ENCODE assay signal across 22 cellular contexts in genomic region chr1:42179275-42179674, GRCh38. TPM values are rescaled to one million over a fixed set of nuclear protein-coding genes. Genes with fewer than 3 reads are reported as not detected.
DNase-seq lines count a peak whose midpoint lies in the region; ATAC-seq and TF ChIP-seq lines count a peak whose summit lies in the region.
"Had no signal": no experiment of that assay in that cellular context is flagged by ENCODE, and none has a peak within 500 bp of the region (broad histone marks: within the 10 kb centered on the region; RNA-seq: fewer than 3 reads in every experiment).

No MANE protein-coding gene starts in this region.

- ATAC-seq in left lobe of liver = peak; percentile 67
- ATAC-seq in HG03521 (IDR thresholded peaks at IDR 0.05; ENCODE audit: unreplicated experiment) = no peak
- ATAC-seq in HG03432 (IDR thresholded peaks at IDR 0.05; ENCODE audit: unreplicated experiment) = no peak
- ATAC-seq in HG03025 (IDR thresholded peaks at IDR 0.05; ENCODE audit: low FRiP score, unreplicated experiment) = no peak
- ATAC-seq: PC-3 had no signal

- TF ChIP-seq CTCF in HEK293 (tag by site-specific recombination; IDR thresholded peaks at IDR 0.05) = no peak

- DNase-seq in AG08396 (ENCODE audit: low spot score) (peak; percentile 40), astrocyte of the hippocampus (ENCODE audit: low read depth, low spot score) (peak; percentile 87), left lobe of liver (ENCODE audit: low spot score) (no peak), CD1c-positive myeloid dendritic cell (ENCODE audit: extremely low spot score) (no peak)
- DNase-seq: C1 segment of cervical spinal cord; central memory CD4-positive, alpha-beta T cell; GOT3; head of caudate nucleus; islet precursor cell; KG1; NCI-H1436 treated with DMSO at 0.1 percent for 48 hours; NCI-H510A treated with DMSO at 0.1 percent for 48 hours; PC-3; stimulated activated CD4-positive, alpha-beta T cell treated with anti-CD3 and anti-CD28 coated beads, Interleukin-4, amount 100 ng/mL, for 4 hours had no signal

- POLR2A ChIA-PET in HEK293 (lab: Yijun Ruan, JAX) = no interaction called here

- CTCF ChIA-PET in HEK293 (lab: Yijun Ruan, JAX) = no interaction called here

- H3K4me3 ChIP-seq in HEK293 (ENCODE audit: low read depth, low read length) = no peak overlapping the region
- H3K4me3 ChIP-seq: SK-N-MC had no signal

- peaks cover 0 to 15% of the 10 kb centered on the region in 2 experiments; a peak in 1 of 3 replicates for H3K36me3 ChIP-seq in HEK293 (ENCODE audit: control insufficient read depth in 2 of 2, insufficient read depth in 1 of 2, low read length in 2 of 2)

- H3K4me1 ChIP-seq in HEK293 (ENCODE audit: control insufficient read depth, insufficient read depth, low read length) = peaks cover 18% of the 10 kb centered on the region

- H3K9me3 ChIP-seq in HEK293 (ENCODE audit: control insufficient read depth, insufficient read depth, low read depth, low read length) = no peaks in the 10 kb centered on the region
- H3K9me3 ChIP-seq: neutrophil had no signal

- H3K27ac ChIP-seq in HEK293 (ENCODE audit: extremely low read depth, low read depth, low read length) = no peak overlapping the region
- H3K27ac ChIP-seq: neutrophil, SK-N-MC had no signal

TF ChIP-seq in HEK293, 187 proteins besides CTCF, POLR2A, EP300 and RAD21:
- no peak for TF ChIP-seq ZNF513 (tag by site-specific recombination; IDR thresholded peaks at IDR 0.05)
- TF ChIP-seq ZNF76 (tag by site-specific recombination; IDR thresholded peaks at IDR 0.05; ENCODE audit: borderline replicate concordance, low read depth) = no peak
- TF ChIP-seq PRDM6 (tag by site-specific recombination; IDR thresholded peaks at IDR 0.05) = 0 out of 2 replicates have a peak, but pooled peaks have one; percentile 15

RNA-seq across cellular contexts. Expression of gene GUCA2A, which starts 14.7 kb away (rescaled TPM):
- total RNA-seq in left lobe of liver = not detected
- total RNA-seq: activated CD8-positive, alpha-beta memory T cell treated with anti-CD3 and anti-CD28 coated beads for 36 hours; PC-3; ureter had no signal

RNA-seq across cellular contexts. Expression of gene GUCA2B, which starts 26.1 kb away (rescaled TPM):
- 0.53 TPM for total RNA-seq in left lobe of liver
- total RNA-seq: activated CD8-positive, alpha-beta memory T cell treated with anti-CD3 and anti-CD28 coated beads for 36 hours; PC-3; ureter had no signal

Comparison
In these comparisons a context has a peak if more than half of its experiments do, and no peak if none do; other contexts are left out.
1. DNase-seq: peak in AG08396 (single experiment) and astrocyte of the hippocampus (single experiment); none in left lobe of liver (single experiment) and CD1c-positive myeloid dendritic cell (single experiment).